Comparison of ENCODE assay signal across 1 cellular context in genomic region chr6:131063028-131063763, GRCh38.
A peak's percentile ranks its signal among the peaks of the same experiment; 100 is the strongest.
TF ChIP-seq lines count a peak whose summit lies in the region.

EPB41L2 (minus strand) TSS chr6:131063245; CDS start chr6:130956485, 106,760 bp downstream.

TF ChIP-seq in K562, 482 proteins besides CTCF, POLR2A, EP300 and RAD21 (continued from another document and continues in another):
- TF ChIP-seq CEBPZ (IDR thresholded peaks at IDR 0.05; ENCODE audit: borderline replicate concordance, low read depth, low read length) (no peak), SMAD1 (IDR thresholded peaks at IDR 0.05; ENCODE audit: low read depth, low read length, partially characterized antibody) (no peak), VEZF1 (CRISPR knock-in tag; IDR thresholded peaks at IDR 0.05) (peak; percentile 97), ZNF407 (IDR thresholded peaks at IDR 0.05; ENCODE audit: low read depth) (no peak), ZNF740 (CRISPR knock-in tag; IDR thresholded peaks at IDR 0.05) (no peak), ZNF740 (tag; IDR thresholded peaks at IDR 0.05) (no peak), KDM5B (IDR thresholded peaks at IDR 0.05; ENCODE audit: insufficient replicate concordance, low read depth, low read length) (no peak), TARDBP (IDR thresholded peaks at IDR 0.05) (no peak), RBFOX2 (IDR thresholded peaks at IDR 0.05; ENCODE audit: low read depth, low read length) (peak; percentile 77), ELF2 (CRISPR knock-in tag; IDR thresholded peaks at IDR 0.05) (no peak), ELF1 (tag; IDR thresholded peaks at IDR 0.05) (no peak), ZNF165 (CRISPR knock-in tag; IDR thresholded peaks at IDR 0.05; ENCODE audit: borderline replicate concordance) (no peak), SMC3 (conservative IDR thresholded peaks at IDR 0.05; ENCODE audit: insufficient read depth, low read depth, low read length) (no peak), ZZZ3 (IDR thresholded peaks at IDR 0.05) (no peak), ZC3H11A (IDR thresholded peaks at IDR 0.05; ENCODE audit: low read depth, low read length) (no peak), RFX7 (CRISPR knock-in tag; IDR thresholded peaks at IDR 0.05) (no peak), SIN3B (IDR thresholded peaks at IDR 0.05; ENCODE audit: low read depth) (no peak), SRSF9 (IDR thresholded peaks at IDR 0.05; ENCODE audit: borderline replicate concordance, low read depth, low read length) (no peak), ARID3A (IDR thresholded peaks at IDR 0.05; ENCODE audit: borderline replicate concordance, low read depth, low read length) (no peak), ZNF655 (CRISPR knock-in tag; IDR thresholded peaks at IDR 0.05) (no peak), BHLHE40 (IDR thresholded peaks at IDR 0.05; ENCODE audit: low read length) (0 out of 2 replicates have a peak, but pooled peaks have one; percentile 5), ZNF143 (CRISPR knock-in tag; IDR thresholded peaks at IDR 0.05) (no peak), ZSCAN32 (CRISPR knock-in tag; IDR thresholded peaks at IDR 0.05) (no peak), ZBTB7A (IDR thresholded peaks at IDR 0.05; ENCODE audit: borderline replicate concordance, control insufficient read depth, low read depth, low read length) (peak; percentile 99), FOS (IDR thresholded peaks at IDR 0.05; ENCODE audit: extremely low read depth, insufficient read length) (no peak), ARHGAP35 (IDR thresholded peaks at IDR 0.05; ENCODE audit: partially characterized antibody) (no peak), SMARCE1 (IDR thresholded peaks at IDR 0.05) (no peak), POLR2G (IDR thresholded peaks at IDR 0.05; ENCODE audit: low read depth, low read length) (peak; percentile 84), CCAR2 (IDR thresholded peaks at IDR 0.05; ENCODE audit: low read depth, low read length) (no peak), ZNF586 (CRISPR knock-in tag; conservative IDR thresholded peaks at IDR 0.05) (no peak), ID3 (CRISPR knock-in tag; IDR thresholded peaks at IDR 0.05) (no peak), ID3 (tag; IDR thresholded peaks at IDR 0.05) (no peak), PML (IDR thresholded peaks at IDR 0.05; ENCODE audit: low read length) (no peak)
- TF ChIP-seq, protein P1, sequence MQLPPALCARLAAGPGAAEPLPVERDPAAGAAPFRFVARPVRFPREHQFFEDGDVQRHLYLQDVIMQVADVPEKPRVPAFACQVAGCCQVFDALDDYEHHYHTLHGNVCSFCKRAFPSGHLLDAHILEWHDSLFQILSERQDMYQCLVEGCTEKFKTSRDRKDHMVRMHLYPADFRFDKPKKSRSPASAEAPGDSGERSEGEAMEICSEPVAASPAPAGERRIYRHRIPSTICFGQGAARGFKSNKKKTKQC (CRISPR knock-in tag; IDR thresholded peaks at IDR 0.05), result no peak
- TF ChIP-seq, protein P2, sequence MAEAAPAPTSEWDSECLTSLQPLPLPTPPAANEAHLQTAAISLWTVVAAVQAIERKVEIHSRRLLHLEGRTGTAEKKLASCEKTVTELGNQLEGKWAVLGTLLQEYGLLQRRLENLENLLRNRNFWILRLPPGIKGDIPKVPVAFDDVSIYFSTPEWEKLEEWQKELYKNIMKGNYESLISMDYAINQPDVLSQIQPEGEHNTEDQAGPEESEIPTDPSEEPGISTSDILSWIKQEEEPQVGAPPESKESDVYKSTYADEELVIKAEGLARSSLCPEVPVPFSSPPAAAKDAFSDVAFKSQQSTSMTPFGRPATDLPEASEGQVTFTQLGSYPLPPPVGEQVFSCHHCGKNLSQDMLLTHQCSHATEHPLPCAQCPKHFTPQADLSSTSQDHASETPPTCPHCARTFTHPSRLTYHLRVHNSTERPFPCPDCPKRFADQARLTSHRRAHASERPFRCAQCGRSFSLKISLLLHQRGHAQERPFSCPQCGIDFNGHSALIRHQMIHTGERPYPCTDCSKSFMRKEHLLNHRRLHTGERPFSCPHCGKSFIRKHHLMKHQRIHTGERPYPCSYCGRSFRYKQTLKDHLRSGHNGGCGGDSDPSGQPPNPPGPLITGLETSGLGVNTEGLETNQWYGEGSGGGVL (CRISPR knock-in tag; IDR thresholded peaks at IDR 0.05), result no peak
